ENCODE assay signal across 1 cellular context in the genomic region with DNA sequence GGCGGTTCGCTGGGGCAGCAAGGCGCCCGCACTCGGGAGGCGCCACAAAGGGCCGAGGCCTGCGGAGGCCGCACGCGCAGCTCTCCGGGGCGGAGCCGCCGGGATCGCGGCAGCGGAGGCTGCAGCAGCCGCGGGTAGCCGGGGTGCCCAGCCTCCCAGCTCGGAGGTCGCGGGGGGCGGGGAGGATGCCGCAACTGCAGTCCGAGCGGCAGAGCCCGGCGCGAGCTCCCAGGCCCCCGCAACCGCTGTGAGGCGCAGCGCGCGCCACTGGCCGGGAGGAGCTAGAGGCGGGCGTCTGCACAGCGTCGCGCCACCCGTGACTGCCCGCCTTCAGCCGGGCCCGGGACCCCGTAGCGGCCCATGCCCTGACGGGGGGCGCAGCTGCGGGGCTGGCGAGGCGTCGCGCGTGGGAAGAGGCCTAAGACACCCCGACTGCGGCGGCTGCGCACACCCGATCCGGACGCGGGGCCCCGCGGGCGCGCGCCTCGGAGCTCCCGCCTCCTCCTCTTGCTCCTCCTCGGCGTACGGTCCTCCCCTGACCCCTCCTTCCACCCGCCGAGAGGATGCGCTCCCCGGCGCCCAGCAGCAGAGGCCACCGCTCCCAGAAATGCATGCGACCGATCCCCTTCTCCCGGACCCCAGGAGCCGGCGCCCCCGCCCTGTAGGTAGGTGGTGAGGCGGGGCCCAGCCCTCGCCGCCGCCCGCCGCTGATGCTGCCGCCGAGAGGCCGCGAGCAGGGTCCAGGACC.
A peak's percentile ranks its signal among the peaks of the same experiment; 100 is the strongest.
TF ChIP-seq lines count a peak whose summit lies in the region.

A gene with protein sequence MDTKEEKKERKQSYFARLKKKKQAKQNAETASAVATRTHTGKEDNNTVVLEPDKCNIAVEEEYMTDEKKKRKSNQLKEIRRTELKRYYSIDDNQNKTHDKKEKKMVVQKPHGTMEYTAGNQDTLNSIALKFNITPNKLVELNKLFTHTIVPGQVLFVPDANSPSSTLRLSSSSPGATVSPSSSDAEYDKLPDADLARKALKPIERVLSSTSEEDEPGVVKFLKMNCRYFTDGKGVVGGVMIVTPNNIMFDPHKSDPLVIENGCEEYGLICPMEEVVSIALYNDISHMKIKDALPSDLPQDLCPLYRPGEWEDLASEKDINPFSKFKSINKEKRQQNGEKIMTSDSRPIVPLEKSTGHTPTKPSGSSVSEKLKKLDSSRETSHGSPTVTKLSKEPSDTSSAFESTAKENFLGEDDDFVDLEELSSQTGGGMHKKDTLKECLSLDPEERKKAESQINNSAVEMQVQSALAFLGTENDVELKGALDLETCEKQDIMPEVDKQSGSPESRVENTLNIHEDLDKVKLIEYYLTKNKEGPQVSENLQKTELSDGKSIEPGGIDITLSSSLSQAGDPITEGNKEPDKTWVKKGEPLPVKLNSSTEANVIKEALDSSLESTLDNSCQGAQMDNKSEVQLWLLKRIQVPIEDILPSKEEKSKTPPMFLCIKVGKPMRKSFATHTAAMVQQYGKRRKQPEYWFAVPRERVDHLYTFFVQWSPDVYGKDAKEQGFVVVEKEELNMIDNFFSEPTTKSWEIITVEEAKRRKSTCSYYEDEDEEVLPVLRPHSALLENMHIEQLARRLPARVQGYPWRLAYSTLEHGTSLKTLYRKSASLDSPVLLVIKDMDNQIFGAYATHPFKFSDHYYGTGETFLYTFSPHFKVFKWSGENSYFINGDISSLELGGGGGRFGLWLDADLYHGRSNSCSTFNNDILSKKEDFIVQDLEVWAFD (plus strand): TSS at position 558 of the 748 bp plus-strand sequence. CDS start 24,395 bp downstream, outside the sequence.

TF ChIP-seq in HEK293, 187 proteins besides CTCF, POLR2A, EP300 and RAD21 (continued from another document and continues in another):
- TF ChIP-seq, protein P1, sequence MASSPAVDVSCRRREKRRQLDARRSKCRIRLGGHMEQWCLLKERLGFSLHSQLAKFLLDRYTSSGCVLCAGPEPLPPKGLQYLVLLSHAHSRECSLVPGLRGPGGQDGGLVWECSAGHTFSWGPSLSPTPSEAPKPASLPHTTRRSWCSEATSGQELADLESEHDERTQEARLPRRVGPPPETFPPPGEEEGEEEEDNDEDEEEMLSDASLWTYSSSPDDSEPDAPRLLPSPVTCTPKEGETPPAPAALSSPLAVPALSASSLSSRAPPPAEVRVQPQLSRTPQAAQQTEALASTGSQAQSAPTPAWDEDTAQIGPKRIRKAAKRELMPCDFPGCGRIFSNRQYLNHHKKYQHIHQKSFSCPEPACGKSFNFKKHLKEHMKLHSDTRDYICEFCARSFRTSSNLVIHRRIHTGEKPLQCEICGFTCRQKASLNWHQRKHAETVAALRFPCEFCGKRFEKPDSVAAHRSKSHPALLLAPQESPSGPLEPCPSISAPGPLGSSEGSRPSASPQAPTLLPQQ (tag by site-specific recombination; IDR thresholded peaks at IDR 0.05): peak; percentile 63; the same call in 1 of the 2 replicates
- TF ChIP-seq ZNF37A (tag by site-specific recombination; IDR thresholded peaks at IDR 0.05) (no peak), ZSCAN16 (tag by site-specific recombination; IDR thresholded peaks at IDR 0.05) (no peak), ZNF302 (tag by site-specific recombination; IDR thresholded peaks at IDR 0.05; ENCODE audit: low read depth) (no peak), ZNF571 (tag by site-specific recombination; IDR thresholded peaks at IDR 0.05) (no peak), ZNF311 (tag by site-specific recombination; IDR thresholded peaks at IDR 0.05; ENCODE audit: borderline replicate concordance) (no peak), ZNF24 (tag by site-specific recombination; IDR thresholded peaks at IDR 0.05) (no peak), GLIS1 (tag by site-specific recombination; IDR thresholded peaks at IDR 0.05) (peak; percentile 60), ZNF501 (tag by site-specific recombination; IDR thresholded peaks at IDR 0.05) (peak; percentile 87), ZNF140 (tag by site-specific recombination; IDR thresholded peaks at IDR 0.05) (no peak), ZNF416 (tag by site-specific recombination; IDR thresholded peaks at IDR 0.05) (no peak), SALL2 (tag by site-specific recombination; IDR thresholded peaks at IDR 0.05; ENCODE audit: borderline replicate concordance) (no peak), ZNF157 (tag by site-specific recombination; IDR thresholded peaks at IDR 0.05) (no peak), ZNF10 (tag by site-specific recombination; IDR thresholded peaks at IDR 0.05) (no peak), ZNF843 (tag by site-specific recombination; IDR thresholded peaks at IDR 0.05) (no peak), ZNF350 (tag by site-specific recombination; IDR thresholded peaks at IDR 0.05) (peak; percentile 40; the same call in 1 of the 2 replicates), HOXD13 (CRISPR knock-in tag; IDR thresholded peaks at IDR 0.05; ENCODE audit: borderline replicate concordance) (no peak; the same call in 1 of the 2 replicates), ZNF548 (tag by site-specific recombination; IDR thresholded peaks at IDR 0.05) (no peak)
- TF ChIP-seq, protein P2, sequence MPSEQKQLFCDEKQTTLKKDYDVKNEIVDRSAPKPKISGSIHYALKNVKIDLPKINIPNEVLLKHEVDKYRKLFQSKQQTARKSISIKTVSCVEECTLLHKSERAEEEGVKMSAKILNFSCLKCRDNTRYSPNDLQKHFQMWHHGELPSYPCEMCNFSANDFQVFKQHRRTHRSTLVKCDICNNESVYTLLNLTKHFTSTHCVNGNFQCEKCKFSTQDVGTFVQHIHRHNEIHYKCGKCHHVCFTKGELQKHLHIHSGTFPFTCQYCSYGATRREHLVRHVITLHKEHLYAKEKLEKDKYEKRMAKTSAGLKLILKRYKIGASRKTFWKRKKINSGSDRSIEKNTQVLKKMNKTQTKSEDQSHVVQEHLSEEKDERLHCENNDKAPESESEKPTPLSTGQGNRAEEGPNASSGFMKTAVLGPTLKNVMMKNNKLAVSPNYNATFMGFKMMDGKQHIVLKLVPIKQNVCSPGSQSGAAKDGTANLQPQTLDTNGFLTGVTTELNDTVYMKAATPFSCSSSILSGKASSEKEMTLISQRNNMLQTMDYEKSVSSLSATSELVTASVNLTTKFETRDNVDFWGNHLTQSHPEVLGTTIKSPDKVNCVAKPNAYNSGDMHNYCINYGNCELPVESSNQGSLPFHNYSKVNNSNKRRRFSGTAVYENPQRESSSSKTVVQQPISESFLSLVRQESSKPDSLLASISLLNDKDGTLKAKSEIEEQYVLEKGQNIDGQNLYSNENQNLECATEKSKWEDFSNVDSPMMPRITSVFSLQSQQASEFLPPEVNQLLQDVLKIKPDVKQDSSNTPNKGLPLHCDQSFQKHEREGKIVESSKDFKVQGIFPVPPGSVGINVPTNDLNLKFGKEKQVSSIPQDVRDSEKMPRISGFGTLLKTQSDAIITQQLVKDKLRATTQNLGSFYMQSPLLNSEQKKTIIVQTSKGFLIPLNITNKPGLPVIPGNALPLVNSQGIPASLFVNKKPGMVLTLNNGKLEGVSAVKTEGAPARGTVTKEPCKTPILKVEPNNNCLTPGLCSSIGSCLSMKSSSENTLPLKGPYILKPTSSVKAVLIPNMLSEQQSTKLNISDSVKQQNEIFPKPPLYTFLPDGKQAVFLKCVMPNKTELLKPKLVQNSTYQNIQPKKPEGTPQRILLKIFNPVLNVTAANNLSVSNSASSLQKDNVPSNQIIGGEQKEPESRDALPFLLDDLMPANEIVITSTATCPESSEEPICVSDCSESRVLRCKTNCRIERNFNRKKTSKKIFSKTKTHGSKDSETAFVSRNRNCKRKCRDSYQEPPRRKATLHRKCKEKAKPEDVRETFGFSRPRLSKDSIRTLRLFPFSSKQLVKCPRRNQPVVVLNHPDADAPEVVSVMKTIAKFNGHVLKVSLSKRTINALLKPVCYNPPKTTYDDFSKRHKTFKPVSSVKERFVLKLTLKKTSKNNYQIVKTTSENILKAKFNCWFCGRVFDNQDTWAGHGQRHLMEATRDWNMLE (tag by site-specific recombination; conservative IDR thresholded peaks at IDR 0.05; ENCODE audit: low read depth): no peak
- TF ChIP-seq, protein P3, sequence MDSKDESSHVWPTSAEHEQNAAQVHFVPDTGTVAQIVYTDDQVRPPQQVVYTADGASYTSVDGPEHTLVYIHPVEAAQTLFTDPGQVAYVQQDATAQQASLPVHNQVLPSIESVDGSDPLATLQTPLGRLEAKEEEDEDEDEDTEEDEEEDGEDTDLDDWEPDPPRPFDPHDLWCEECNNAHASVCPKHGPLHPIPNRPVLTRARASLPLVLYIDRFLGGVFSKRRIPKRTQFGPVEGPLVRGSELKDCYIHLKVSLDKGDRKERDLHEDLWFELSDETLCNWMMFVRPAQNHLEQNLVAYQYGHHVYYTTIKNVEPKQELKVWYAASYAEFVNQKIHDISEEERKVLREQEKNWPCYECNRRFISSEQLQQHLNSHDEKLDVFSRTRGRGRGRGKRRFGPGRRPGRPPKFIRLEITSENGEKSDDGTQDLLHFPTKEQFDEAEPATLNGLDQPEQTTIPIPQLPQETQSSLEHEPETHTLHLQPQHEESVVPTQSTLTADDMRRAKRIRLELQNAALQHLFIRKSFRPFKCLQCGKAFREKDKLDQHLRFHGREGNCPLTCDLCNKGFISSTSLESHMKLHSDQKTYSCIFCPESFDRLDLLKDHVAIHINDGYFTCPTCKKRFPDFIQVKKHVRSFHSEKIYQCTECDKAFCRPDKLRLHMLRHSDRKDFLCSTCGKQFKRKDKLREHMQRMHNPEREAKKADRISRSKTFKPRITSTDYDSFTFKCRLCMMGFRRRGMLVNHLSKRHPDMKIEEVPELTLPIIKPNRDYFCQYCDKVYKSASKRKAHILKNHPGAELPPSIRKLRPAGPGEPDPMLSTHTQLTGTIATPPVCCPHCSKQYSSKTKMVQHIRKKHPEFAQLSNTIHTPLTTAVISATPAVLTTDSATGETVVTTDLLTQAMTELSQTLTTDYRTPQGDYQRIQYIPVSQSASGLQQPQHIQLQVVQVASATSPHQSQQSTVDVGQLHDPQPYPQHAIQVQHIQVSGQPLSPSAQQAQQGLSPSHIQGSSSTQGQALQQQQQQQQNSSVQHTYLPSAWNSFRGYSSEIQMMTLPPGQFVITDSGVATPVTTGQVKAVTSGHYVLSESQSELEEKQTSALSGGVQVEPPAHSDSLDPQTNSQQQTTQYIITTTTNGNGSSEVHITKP (tag by site-specific recombination; IDR thresholded peaks at IDR 0.05): peak; percentile 72; the same call in 1 of the 2 replicates
- TF ChIP-seq, protein P4, sequence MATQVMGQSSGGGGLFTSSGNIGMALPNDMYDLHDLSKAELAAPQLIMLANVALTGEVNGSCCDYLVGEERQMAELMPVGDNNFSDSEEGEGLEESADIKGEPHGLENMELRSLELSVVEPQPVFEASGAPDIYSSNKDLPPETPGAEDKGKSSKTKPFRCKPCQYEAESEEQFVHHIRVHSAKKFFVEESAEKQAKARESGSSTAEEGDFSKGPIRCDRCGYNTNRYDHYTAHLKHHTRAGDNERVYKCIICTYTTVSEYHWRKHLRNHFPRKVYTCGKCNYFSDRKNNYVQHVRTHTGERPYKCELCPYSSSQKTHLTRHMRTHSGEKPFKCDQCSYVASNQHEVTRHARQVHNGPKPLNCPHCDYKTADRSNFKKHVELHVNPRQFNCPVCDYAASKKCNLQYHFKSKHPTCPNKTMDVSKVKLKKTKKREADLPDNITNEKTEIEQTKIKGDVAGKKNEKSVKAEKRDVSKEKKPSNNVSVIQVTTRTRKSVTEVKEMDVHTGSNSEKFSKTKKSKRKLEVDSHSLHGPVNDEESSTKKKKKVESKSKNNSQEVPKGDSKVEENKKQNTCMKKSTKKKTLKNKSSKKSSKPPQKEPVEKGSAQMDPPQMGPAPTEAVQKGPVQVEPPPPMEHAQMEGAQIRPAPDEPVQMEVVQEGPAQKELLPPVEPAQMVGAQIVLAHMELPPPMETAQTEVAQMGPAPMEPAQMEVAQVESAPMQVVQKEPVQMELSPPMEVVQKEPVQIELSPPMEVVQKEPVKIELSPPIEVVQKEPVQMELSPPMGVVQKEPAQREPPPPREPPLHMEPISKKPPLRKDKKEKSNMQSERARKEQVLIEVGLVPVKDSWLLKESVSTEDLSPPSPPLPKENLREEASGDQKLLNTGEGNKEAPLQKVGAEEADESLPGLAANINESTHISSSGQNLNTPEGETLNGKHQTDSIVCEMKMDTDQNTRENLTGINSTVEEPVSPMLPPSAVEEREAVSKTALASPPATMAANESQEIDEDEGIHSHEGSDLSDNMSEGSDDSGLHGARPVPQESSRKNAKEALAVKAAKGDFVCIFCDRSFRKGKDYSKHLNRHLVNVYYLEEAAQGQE (tag by site-specific recombination; IDR thresholded peaks at IDR 0.05): no peak; the same call in 1 of the 2 replicates
- TF ChIP-seq, protein P5, sequence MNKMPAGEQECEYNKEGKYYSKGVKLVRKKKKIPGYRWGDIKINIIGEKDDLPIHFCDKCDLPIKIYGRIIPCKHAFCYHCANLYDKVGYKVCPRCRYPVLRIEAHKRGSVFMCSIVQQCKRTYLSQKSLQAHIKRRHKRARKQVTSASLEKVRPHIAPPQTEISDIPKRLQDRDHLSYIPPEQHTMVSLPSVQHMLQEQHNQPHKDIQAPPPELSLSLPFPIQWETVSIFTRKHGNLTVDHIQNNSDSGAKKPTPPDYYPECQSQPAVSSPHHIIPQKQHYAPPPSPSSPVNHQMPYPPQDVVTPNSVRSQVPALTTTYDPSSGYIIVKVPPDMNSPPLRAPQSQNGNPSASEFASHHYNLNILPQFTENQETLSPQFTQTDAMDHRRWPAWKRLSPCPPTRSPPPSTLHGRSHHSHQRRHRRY (tag by site-specific recombination; IDR thresholded peaks at IDR 0.05): no peak
- TF ChIP-seq, protein P6, sequence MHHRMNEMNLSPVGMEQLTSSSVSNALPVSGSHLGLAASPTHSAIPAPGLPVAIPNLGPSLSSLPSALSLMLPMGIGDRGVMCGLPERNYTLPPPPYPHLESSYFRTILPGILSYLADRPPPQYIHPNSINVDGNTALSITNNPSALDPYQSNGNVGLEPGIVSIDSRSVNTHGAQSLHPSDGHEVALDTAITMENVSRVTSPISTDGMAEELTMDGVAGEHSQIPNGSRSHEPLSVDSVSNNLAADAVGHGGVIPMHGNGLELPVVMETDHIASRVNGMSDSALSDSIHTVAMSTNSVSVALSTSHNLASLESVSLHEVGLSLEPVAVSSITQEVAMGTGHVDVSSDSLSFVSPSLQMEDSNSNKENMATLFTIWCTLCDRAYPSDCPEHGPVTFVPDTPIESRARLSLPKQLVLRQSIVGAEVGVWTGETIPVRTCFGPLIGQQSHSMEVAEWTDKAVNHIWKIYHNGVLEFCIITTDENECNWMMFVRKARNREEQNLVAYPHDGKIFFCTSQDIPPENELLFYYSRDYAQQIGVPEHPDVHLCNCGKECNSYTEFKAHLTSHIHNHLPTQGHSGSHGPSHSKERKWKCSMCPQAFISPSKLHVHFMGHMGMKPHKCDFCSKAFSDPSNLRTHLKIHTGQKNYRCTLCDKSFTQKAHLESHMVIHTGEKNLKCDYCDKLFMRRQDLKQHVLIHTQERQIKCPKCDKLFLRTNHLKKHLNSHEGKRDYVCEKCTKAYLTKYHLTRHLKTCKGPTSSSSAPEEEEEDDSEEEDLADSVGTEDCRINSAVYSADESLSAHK (tag by site-specific recombination; IDR thresholded peaks at IDR 0.05): 0 out of 2 replicates have a peak, but pooled peaks have one; percentile 8
- TF ChIP-seq, protein P7, sequence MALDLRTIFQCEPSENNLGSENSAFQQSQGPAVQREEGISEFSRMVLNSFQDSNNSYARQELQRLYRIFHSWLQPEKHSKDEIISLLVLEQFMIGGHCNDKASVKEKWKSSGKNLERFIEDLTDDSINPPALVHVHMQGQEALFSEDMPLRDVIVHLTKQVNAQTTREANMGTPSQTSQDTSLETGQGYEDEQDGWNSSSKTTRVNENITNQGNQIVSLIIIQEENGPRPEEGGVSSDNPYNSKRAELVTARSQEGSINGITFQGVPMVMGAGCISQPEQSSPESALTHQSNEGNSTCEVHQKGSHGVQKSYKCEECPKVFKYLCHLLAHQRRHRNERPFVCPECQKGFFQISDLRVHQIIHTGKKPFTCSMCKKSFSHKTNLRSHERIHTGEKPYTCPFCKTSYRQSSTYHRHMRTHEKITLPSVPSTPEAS (tag by site-specific recombination; IDR thresholded peaks at IDR 0.05): no peak
